In genomic region chr9:71766663-71767062, GRCh38 we compare ENCODE assay signal across 8 cellular contexts. TPM values are rescaled to one million over a fixed set of nuclear protein-coding genes. Genes with fewer than 3 reads are reported as not detected.
DNase-seq lines count a peak whose midpoint lies in the region; ATAC-seq and TF ChIP-seq lines count a peak whose summit lies in the region.

No MANE protein-coding gene starts in this region.

- no peaks in the 10 kb centered on the region for H3K27me3 ChIP-seq in MG63

- no peaks in the 10 kb centered on the region for H3K36me3 ChIP-seq in MG63

- H3K4me1 Mint-ChIP-seq in activated naive CD4-positive, alpha-beta T cell treated with anti-CD3 and anti-CD28 coated beads for 36 hours (ENCODE audit: low read depth) = peaks cover 54% of the 10 kb centered on the region
- peaks cover 26% of the 10 kb centered on the region for H3K4me1 Mint-ChIP-seq in glutamatergic neuron (ENCODE audit: low read depth, unreplicated experiment)
- H3K4me1 Mint-ChIP-seq in stimulated activated memory B cell treated with anti-CD40 and anti-IgM and Interleukin-4, amounts not matched to agents 10 μg/mL and 1 μg/mL and 100 μg/mL, for 72 hours = peaks cover 62% of the 10 kb centered on the region

- intact Hi-C loops in activated naive CD4-positive, alpha-beta T cell treated with anti-CD3 and anti-CD28 coated beads for 36 hours (cut with micrococcal nuclease) = loop anchor here (1.0 to 10.0 kb wide), 8 partner anchors 8 to 1388 kb away; partner anchors contain the start of genes ANXA1, KLF9 and ZFAND5

- no peaks in the 10 kb centered on the region for H3K27me3 Mint-ChIP-seq in activated naive CD4-positive, alpha-beta T cell treated with anti-CD3 and anti-CD28 coated beads for 36 hours (ENCODE audit: low read depth)
- peaks cover 9% of the 10 kb centered on the region for H3K27me3 Mint-ChIP-seq in glutamatergic neuron (ENCODE audit: unreplicated experiment)
- no peaks in the 10 kb centered on the region for H3K27me3 Mint-ChIP-seq in stimulated activated memory B cell treated with anti-CD40 and anti-IgM and Interleukin-4, amounts not matched to agents 10 μg/mL and 1 μg/mL and 100 μg/mL, for 72 hours

- H3K27ac Mint-ChIP-seq in activated naive CD4-positive, alpha-beta T cell treated with anti-CD3 and anti-CD28 coated beads for 36 hours = peak overlapping the region; percentile 91
- H3K27ac Mint-ChIP-seq in glutamatergic neuron (ENCODE audit: unreplicated experiment) = peak overlapping the region; percentile 99
- H3K27ac Mint-ChIP-seq in stimulated activated memory B cell treated with anti-CD40 and anti-IgM and Interleukin-4, amounts not matched to agents 10 μg/mL and 1 μg/mL and 100 μg/mL, for 72 hours = peak overlapping the region; percentile 94

- H3K4me3 ChIP-seq in WI38 (ENCODE audit: low read depth, low read length) (peak overlapping the region; percentile 93), MG63 (no peak overlapping the region)

- CTCF ChIA-PET in activated naive CD4-positive, alpha-beta T cell treated with anti-CD3 and anti-CD28 coated beads for 36 hours (lab: Charles Lee) = interaction anchor here (0.5 to 6.2 kb wide), 8 partner anchors 11 to 163 kb away, joined by 3 to 48 read pairs (median 4); no protein-coding TSS in a partner anchor

- H3K9me3 Mint-ChIP-seq in activated naive CD4-positive, alpha-beta T cell treated with anti-CD3 and anti-CD28 coated beads for 36 hours = no peaks in the 10 kb centered on the region
- peaks cover 9% of the 10 kb centered on the region for H3K9me3 Mint-ChIP-seq in glutamatergic neuron (ENCODE audit: unreplicated experiment)
- no peaks in the 10 kb centered on the region for H3K9me3 Mint-ChIP-seq in stimulated activated memory B cell treated with anti-CD40 and anti-IgM and Interleukin-4, amounts not matched to agents 10 μg/mL and 1 μg/mL and 100 μg/mL, for 72 hours

- TF ChIP-seq CTCF in WI38 (IDR thresholded peaks at IDR 0.05; ENCODE audit: low read depth, low read length) (no peak), glutamatergic neuron (IDR thresholded peaks at IDR 0.05; ENCODE audit: partially characterized antibody, unreplicated experiment) (no peak)

- no peak for ATAC-seq in stimulated activated memory B cell treated with anti-CD40 and anti-IgM and Interleukin-4, amounts not matched to agents 10 μg/mL and 1 μg/mL and 100 μg/mL, for 72 hours
- ATAC-seq in HG02798 (IDR thresholded peaks at IDR 0.05; ENCODE audit: poor library complexity, unreplicated experiment) = no peak

- no peaks in the 10 kb centered on the region for H3K9me3 ChIP-seq in MG63

- peak; percentile 70 for DNase-seq in activated naive CD4-positive, alpha-beta T cell treated with anti-CD3 and anti-CD28 coated beads for 36 hours
- DNase-seq in activated naive CD4-positive, alpha-beta T cell (lab: John Stamatoyannopoulos, UW) = no peak
- DNase-seq in glutamatergic neuron (no peak), NCI-H128 (lab: John Stamatoyannopoulos, UW; ENCODE audit: unreplicated experiment) (no peak), MG63 (no peak)

- peaks cover 7% of the 10 kb centered on the region for H3K36me3 Mint-ChIP-seq in activated naive CD4-positive, alpha-beta T cell treated with anti-CD3 and anti-CD28 coated beads for 36 hours (ENCODE audit: low read depth)
- no peaks in the 10 kb centered on the region for H3K36me3 Mint-ChIP-seq in glutamatergic neuron (ENCODE audit: unreplicated experiment)
- no peaks in the 10 kb centered on the region for H3K36me3 Mint-ChIP-seq in stimulated activated memory B cell treated with anti-CD40 and anti-IgM and Interleukin-4, amounts not matched to agents 10 μg/mL and 1 μg/mL and 100 μg/mL, for 72 hours

- H3K4me3 Mint-ChIP-seq in activated naive CD4-positive, alpha-beta T cell treated with anti-CD3 and anti-CD28 coated beads for 36 hours = peak overlapping the region; percentile 86
- peak overlapping the region; percentile 92 for H3K4me3 Mint-ChIP-seq in glutamatergic neuron (ENCODE audit: unreplicated experiment)
- H3K4me3 Mint-ChIP-seq in stimulated activated memory B cell treated with anti-CD40 and anti-IgM and Interleukin-4, amounts not matched to agents 10 μg/mL and 1 μg/mL and 100 μg/mL, for 72 hours = peak overlapping the region; percentile 88

RNA-seq across cellular contexts. Expression of gene CEMIP2, which starts 1.6 kb away (rescaled TPM):
- total RNA-seq in activated naive CD4-positive, alpha-beta T cell treated with anti-CD3 and anti-CD28 coated beads for 36 hours = 10 to 100 TPM; 36.4 to 39.7 TPM
- total RNA-seq in glutamatergic neuron (ENCODE audit: unreplicated experiment) = 122 TPM
- 0.30 and 7.8 TPM in 2 replicates for total RNA-seq in MG63 (2014; rRNA removed; shearing (Covaris generic); ENCODE audit: low replicate concordance)
